8 cellular contexts compared by ENCODE assay signal in the genomic region with DNA sequence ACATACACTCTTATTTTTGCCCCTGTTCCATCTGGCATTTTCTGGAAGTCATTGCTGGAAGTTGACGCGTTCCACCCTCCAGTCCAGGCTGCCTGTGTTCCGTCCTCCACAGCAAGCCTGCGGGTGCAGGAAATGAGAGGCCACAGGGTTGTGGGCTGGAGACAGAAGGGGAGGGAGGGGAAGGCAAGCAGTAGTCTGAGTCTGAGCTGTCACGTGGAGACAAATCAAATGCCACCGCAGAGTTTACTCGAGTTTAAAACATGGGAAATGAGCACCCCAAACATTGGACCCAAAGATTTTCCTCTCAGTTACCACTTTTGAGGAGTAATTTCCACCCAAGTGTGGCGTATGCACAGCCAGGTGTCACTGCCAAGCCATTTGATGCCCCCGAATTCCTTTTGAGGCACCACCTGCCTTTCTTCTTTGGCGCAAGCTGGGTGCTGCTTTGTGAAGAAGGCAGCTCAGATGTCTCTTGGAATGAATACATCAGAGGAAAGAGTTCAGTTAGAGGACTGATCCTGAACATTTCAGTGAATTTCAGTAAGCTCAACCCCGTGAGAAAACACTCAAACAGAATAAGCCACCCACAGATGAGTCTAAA.
DNase-seq lines count a peak whose midpoint lies in the region; ATAC-seq and TF ChIP-seq lines count a peak whose summit lies in the region.

No MANE protein-coding gene starts in this region.

- H3K79me2 ChIP-seq in smooth muscle cell (ENCODE audit: low read depth): no peaks in the 10 kb centered on the region

- no peak for TF ChIP-seq CTCF in smooth muscle cell (IDR thresholded peaks at IDR 0.05; ENCODE audit: borderline replicate concordance, insufficient read depth, poor library complexity, severe bottlenecking)

- H4K20me1 ChIP-seq in smooth muscle cell (ENCODE audit: low read depth): no peaks in the 10 kb centered on the region

- no peak overlapping the region for H2AFZ ChIP-seq in smooth muscle cell (ENCODE audit: low read depth)

- H3K27ac ChIP-seq in KOPT-K1 (ENCODE audit: low read depth, low read length, poor library complexity, severe bottlenecking): peak overlapping the region; percentile 67
- H3K27ac ChIP-seq in smooth muscle cell (ENCODE audit: low read depth): no peak overlapping the region

- peak overlapping the region; percentile 59 for H3K4me2 ChIP-seq in smooth muscle cell

- DNase-seq in activated CD4-positive, alpha-beta T cell treated with anti-CD3 and anti-CD28 coated beads, Interleukin-2, amount 50 U/mL, for 48 hours: peak; percentile 68 to 71
- no peak for DNase-seq in smooth muscle cell (lab: John Stamatoyannopoulos, UW; ENCODE audit: unreplicated experiment)
- DNase-seq in cerebellar nuclear complex (lab: John Stamatoyannopoulos, UW): no peak
- DNase-seq in DMS 273 treated with DMSO at 0.1 percent for 48 hours (lab: John Stamatoyannopoulos, UW): no peak
- DNase-seq in iPS-NIHi7 (ENCODE audit: extremely low spot score): no peak

- H3K9me3 ChIP-seq in KOPT-K1 (ENCODE audit: insufficient read depth, low read length, poor library complexity, severe bottlenecking) (no peaks in the 10 kb centered on the region), smooth muscle cell (replicated peaks; ENCODE audit: low read depth) (no peaks in the 10 kb centered on the region)

- H3K4me1 ChIP-seq in smooth muscle cell (ENCODE audit: low read depth): peaks cover 8% of the 10 kb centered on the region

- no peak overlapping the region for H3K4me3 ChIP-seq in smooth muscle cell

- no peaks in the 10 kb centered on the region for H3K27me3 ChIP-seq in smooth muscle cell (ENCODE audit: low read depth)

- 34% methylated on average over 11 of the region's 11 CpGs for WGBS in smooth muscle cell (ENCODE audit: low lambda C conversion rate)

- no peaks in the 10 kb centered on the region for H3K36me3 ChIP-seq in KOPT-K1 (ENCODE audit: insufficient read depth, low read length)
- H3K36me3 ChIP-seq in smooth muscle cell (ENCODE audit: low read depth): no peaks in the 10 kb centered on the region

- H3F3A ChIP-seq in smooth muscle cell (ENCODE audit: low read depth): no peaks in the 10 kb centered on the region

- no peak overlapping the region for H3K9ac ChIP-seq in smooth muscle cell (ENCODE audit: low read depth)

- ATAC-seq in esophagus mucosa (peak; percentile 46), GM18867 (IDR thresholded peaks at IDR 0.05; ENCODE audit: unreplicated experiment) (no peak)

Comparison
In these comparisons a context has a peak if more than half of its experiments do, and no peak if none do; other contexts are left out.
1. DNase-seq: peak in activated CD4-positive, alpha-beta T cell treated with anti-CD3 and anti-CD28 coated beads, Interleukin-2, amount 50 U/mL, for 48 hours (2 of 2); none in smooth muscle cell (single experiment), cerebellar nuclear complex (0 of 2), DMS 273 treated with DMSO at 0.1 percent for 48 hours (single experiment) and iPS-NIHi7 (single experiment).